ENCODE assay signal across 9 cellular contexts in the genomic region with DNA sequence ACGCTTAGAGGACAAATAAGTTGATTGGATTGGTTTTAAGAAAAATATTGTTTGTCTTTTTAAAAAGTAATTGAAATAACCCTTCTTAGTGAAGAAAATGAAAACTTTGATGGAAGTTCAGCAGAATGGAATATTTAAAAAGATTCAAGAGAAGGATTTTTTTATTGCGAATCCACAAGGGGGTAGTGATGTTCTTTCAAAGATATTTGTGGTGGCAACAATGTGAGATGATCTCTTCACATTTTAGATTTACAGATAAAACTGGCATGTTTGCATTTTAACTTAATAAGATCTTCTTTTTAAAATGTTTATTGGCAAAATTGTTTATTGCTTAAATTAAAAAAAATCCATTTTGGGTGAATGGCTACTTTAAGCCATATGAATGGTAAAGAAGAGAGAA. TPM values are rescaled to one million over a fixed set of nuclear protein-coding genes. Genes with fewer than 3 reads are reported as not detected.
DNase-seq lines count a peak whose midpoint lies in the region; ATAC-seq, FAIRE-seq and TF ChIP-seq lines count a peak whose summit lies in the region.
"Had no signal": no experiment of that assay in that cellular context is flagged by ENCODE, and none has a peak within 500 bp of the region (broad histone marks: within the 10 kb centered on the region; RNA-seq: fewer than 3 reads in every experiment).

No MANE protein-coding gene starts in this region.

- H3K4me3 ChIP-seq in endothelial cell of umbilical vein (replicated peaks in 1 of 3; ENCODE audit: insufficient read depth in 1 of 3, low read depth in 1 of 3, low read length in 3 of 3) (no peak overlapping the region), coronary artery (no peak overlapping the region)

- no peaks in the 10 kb centered on the region for H3K36me3 ChIP-seq in endothelial cell of umbilical vein (ENCODE audit: control insufficient read depth in 2 of 2, extremely low read depth in 1 of 2, insufficient read depth in 2 of 2, low read length in 2 of 2)

- H3K36me3 Mint-ChIP-seq in activated CD8-positive, alpha-beta T cell treated with anti-CD3 and anti-CD28 coated beads for 36 hours (ENCODE audit: low read depth) = peaks cover 7% of the 10 kb centered on the region
- peaks cover 7% of the 10 kb centered on the region for H3K36me3 Mint-ChIP-seq in activated CD8-positive, alpha-beta T cell treated with anti-CD3 and anti-CD28 coated beads, Interleukin-2, amount 10 ng/mL, durations not matched to agents 7 days and 5 days (ENCODE audit: low read depth)

- H4K20me1 ChIP-seq in endothelial cell of umbilical vein (replicated peaks; ENCODE audit: control insufficient read depth, extremely low read depth, insufficient read depth, low read length) = no peaks in the 10 kb centered on the region

- TF ChIP-seq CTCF in activated CD8-positive, alpha-beta T cell treated with anti-CD3 and anti-CD28 coated beads for 36 hours (IDR thresholded peaks at IDR 0.05) = peak; percentile 59
- TF ChIP-seq CTCF in endothelial cell of umbilical vein (IDR thresholded peaks at IDR 0.05; ENCODE audit: extremely low read depth in 1 of 2, insufficient read depth in 1 of 2, low read depth in 1 of 2, low read length in 2 of 2) (peak in 1 of 2 donors; percentile 16), coronary artery (IDR thresholded peaks at IDR 0.05) (no peak)

- peaks cover 39% of the 10 kb centered on the region for H3K4me1 Mint-ChIP-seq in activated CD8-positive, alpha-beta T cell treated with anti-CD3 and anti-CD28 coated beads for 36 hours (ENCODE audit: low read depth)
- H3K4me1 Mint-ChIP-seq in activated CD8-positive, alpha-beta T cell treated with anti-CD3 and anti-CD28 coated beads, Interleukin-2, amount 10 ng/mL, durations not matched to agents 7 days and 5 days (ENCODE audit: low read depth) = peaks cover 6% of the 10 kb centered on the region

- CTCF ChIA-PET in activated CD8-positive, alpha-beta T cell treated with anti-CD3 and anti-CD28 coated beads for 36 hours (lab: Charles Lee) = interaction anchor here (1.7 kb wide), 1 partner anchor 95 kb away, joined by 6 read pairs; no protein-coding TSS in a partner anchor
- CTCF ChIA-PET in activated CD8-positive, alpha-beta T cell treated with anti-CD3 and anti-CD28 coated beads, Interleukin-2, amount 10 ng/mL, durations not matched to agents 7 days and 5 days (lab: Charles Lee) = no interaction called here
- CTCF ChIA-PET in endothelial cell of umbilical vein (lab: Charles Lee) = interaction anchor here (1.2 to 2.8 kb wide), 8 partner anchors 74 to 414 kb away, joined by 3 to 71 read pairs (median 14); a partner anchor contains a TSS

- H3K9me1 ChIP-seq in endothelial cell of umbilical vein (replicated peaks; ENCODE audit: control insufficient read depth, extremely low read depth, insufficient read depth, low read length) = no peaks in the 10 kb centered on the region

- no peak for DNase-seq in activated CD8-positive, alpha-beta T cell treated with anti-CD3 and anti-CD28 coated beads for 36 hours
- no peak for DNase-seq in activated CD8-positive, alpha-beta T cell treated with anti-CD3 and anti-CD28 coated beads, Interleukin-2, amount 10 ng/mL, durations not matched to agents 7 days and 5 days
- peak; percentile 2 for DNase-seq in NCI-H748 treated with DMSO at 0.1 percent for 48 hours (lab: John Stamatoyannopoulos, UW)
- DNase-seq in endothelial cell of umbilical vein (ENCODE audit: low read depth, low spot score) = peak; percentile 71
- DNase-seq in renal cortical epithelial cell (ENCODE audit: low read depth) = peak; percentile 70
- no peak for DNase-seq in coronary artery (ENCODE audit: low spot score)
- no peak for DNase-seq in NCI-H1048 (lab: John Stamatoyannopoulos, UW)

- no peaks in the 10 kb centered on the region for H3K27me3 Mint-ChIP-seq in activated CD8-positive, alpha-beta T cell treated with anti-CD3 and anti-CD28 coated beads for 36 hours
- no peaks in the 10 kb centered on the region for H3K27me3 Mint-ChIP-seq in activated CD8-positive, alpha-beta T cell treated with anti-CD3 and anti-CD28 coated beads, Interleukin-2, amount 10 ng/mL, durations not matched to agents 7 days and 5 days (ENCODE audit: low read depth)

- FAIRE-seq in endothelial cell of umbilical vein (lab: Jason Lieb, UNC) = peak; percentile 62

- H3K4me3 Mint-ChIP-seq in activated CD8-positive, alpha-beta T cell treated with anti-CD3 and anti-CD28 coated beads for 36 hours = no peak overlapping the region
- H3K4me3 Mint-ChIP-seq in activated CD8-positive, alpha-beta T cell treated with anti-CD3 and anti-CD28 coated beads, Interleukin-2, amount 10 ng/mL, durations not matched to agents 7 days and 5 days = no peak overlapping the region
- H3K4me3 Mint-ChIP-seq: T-helper 1 cell treated with Interleukin-12 subunit alpha and Interleukin-12 subunit beta and Interleukin-4 antibody, amounts not matched to agents 30 μg/mL and 1 μg/mL, for 36 hours had no signal

- H3K27ac ChIP-seq in endothelial cell of umbilical vein (ENCODE audit: insufficient read depth, low read depth, low read length) (no peak overlapping the region), coronary artery (no peak overlapping the region)

- no peak overlapping the region for H3K27ac Mint-ChIP-seq in activated CD8-positive, alpha-beta T cell treated with anti-CD3 and anti-CD28 coated beads for 36 hours
- H3K27ac Mint-ChIP-seq in activated CD8-positive, alpha-beta T cell treated with anti-CD3 and anti-CD28 coated beads, Interleukin-2, amount 10 ng/mL, durations not matched to agents 7 days and 5 days = no peak overlapping the region
- H3K27ac Mint-ChIP-seq: T-helper 1 cell treated with Interleukin-12 subunit alpha and Interleukin-12 subunit beta and Interleukin-4 antibody, amounts not matched to agents 30 μg/mL and 1 μg/mL, for 36 hours had no signal

- H3K4me2 ChIP-seq in endothelial cell of umbilical vein (ENCODE audit: insufficient read depth, low read length) = no peak overlapping the region

- no peaks in the 10 kb centered on the region for H3K9me3 Mint-ChIP-seq in activated CD8-positive, alpha-beta T cell treated with anti-CD3 and anti-CD28 coated beads for 36 hours
- H3K9me3 Mint-ChIP-seq in activated CD8-positive, alpha-beta T cell treated with anti-CD3 and anti-CD28 coated beads, Interleukin-2, amount 10 ng/mL, durations not matched to agents 7 days and 5 days (ENCODE audit: insufficient read depth) = no peaks in the 10 kb centered on the region
- H3K9me3 Mint-ChIP-seq: T-helper 1 cell treated with Interleukin-12 subunit alpha and Interleukin-12 subunit beta and Interleukin-4 antibody, amounts not matched to agents 30 μg/mL and 1 μg/mL, for 36 hours had no signal

- no peaks in the 10 kb centered on the region for H3K27me3 ChIP-seq in endothelial cell of umbilical vein (ENCODE audit: control insufficient read depth in 2 of 2, insufficient read depth in 2 of 2, low read length in 2 of 2)

- no TSS peak for BruUV-seq in endothelial cell of umbilical vein (replicated peaks; lab: Mats Ljungman, UMichigan)

- POLR2A ChIA-PET in activated CD8-positive, alpha-beta T cell treated with anti-CD3 and anti-CD28 coated beads for 36 hours (lab: Charles Lee) = interaction anchor here (1.1 kb wide), 1 partner anchor 164 kb away, joined by 3 read pairs; no protein-coding TSS in a partner anchor
- POLR2A ChIA-PET in activated CD8-positive, alpha-beta T cell treated with anti-CD3 and anti-CD28 coated beads, Interleukin-2, amount 10 ng/mL, durations not matched to agents 7 days and 5 days (lab: Charles Lee) = no interaction called here
- POLR2A ChIA-PET in endothelial cell of umbilical vein (lab: Charles Lee) = no interaction called here

- H3K4me1 ChIP-seq in endothelial cell of umbilical vein (ENCODE audit: control insufficient read depth, extremely low read depth, insufficient read depth, low read length) = peaks cover 29% of the 10 kb centered on the region

- H3K79me2 ChIP-seq in endothelial cell of umbilical vein (ENCODE audit: control insufficient read depth, insufficient read depth, low read length) = peaks cover 37% of the 10 kb centered on the region

- intact Hi-C loops in activated CD8-positive, alpha-beta T cell treated with anti-CD3 and anti-CD28 coated beads for 36 hours (cut with micrococcal nuclease) = no loop called here
- intact Hi-C loops in endothelial cell of umbilical vein (cut with micrococcal nuclease) = loop anchor here (1.0 to 10.0 kb wide), 3 partner anchors 424 to 853 kb away; no protein-coding TSS in a partner anchor

- H2AFZ ChIP-seq in endothelial cell of umbilical vein (ENCODE audit: low read depth, low read length) = no peak overlapping the region

- TF ChIP-seq POLR2A in endothelial cell of umbilical vein (IDR thresholded peaks at IDR 0.05; ENCODE audit: low read depth, low read length) = no peak

- H3K9ac ChIP-seq in endothelial cell of umbilical vein (replicated peaks; ENCODE audit: extremely low read depth, insufficient read depth, low read length) = no peak overlapping the region

- dilution Hi-C loops in endothelial cell of umbilical vein (cut with MboI; ENCODE audit: extremely low pct_ligation_motif_present, low sequenced_read_pairs) = no loop called here

- no peak for ATAC-seq in activated CD8-positive, alpha-beta T cell treated with anti-CD3 and anti-CD28 coated beads for 36 hours
- no peak for ATAC-seq in activated CD8-positive, alpha-beta T cell treated with anti-CD3 and anti-CD28 coated beads, Interleukin-2, amount 10 ng/mL, durations not matched to agents 7 days and 5 days
- no peak for ATAC-seq in HG03342 (IDR thresholded peaks at IDR 0.05; ENCODE audit: unreplicated experiment)

- no peaks in the 10 kb centered on the region for H3K9me3 ChIP-seq in endothelial cell of umbilical vein (replicated peaks; ENCODE audit: control insufficient read depth, insufficient read depth, low read length)

TF ChIP-seq in endothelial cell of umbilical vein, 7 proteins besides CTCF, POLR2A, EP300 and RAD21:
- no peak for TF ChIP-seq FOS (IDR thresholded peaks at IDR 0.05; ENCODE audit: borderline replicate concordance, insufficient read depth, low read length)
- peak; percentile 69 for TF ChIP-seq GATA2 (IDR thresholded peaks at IDR 0.05; ENCODE audit: insufficient read depth, insufficient read length, low read depth, low read length)

RNA-seq across cellular contexts. Expression of a gene that starts 8.9 kb away (rescaled TPM):
- 10 to 100 TPM; 67.7 to 70.9 TPM for total RNA-seq in activated CD8-positive, alpha-beta T cell treated with anti-CD3 and anti-CD28 coated beads for 36 hours
- total RNA-seq in activated CD8-positive, alpha-beta T cell treated with anti-CD3 and anti-CD28 coated beads, Interleukin-2, amount 10 ng/mL, durations not matched to agents 7 days and 5 days = 10 to 100 TPM; 43.3 to 46.0 TPM
- total RNA-seq in endothelial cell of umbilical vein (88.1 and 92.7 TPM in 2 replicates), renal cortical epithelial cell (56.4 and 79.3 TPM in 2 replicates)
- polyA plus RNA-seq in endothelial cell of umbilical vein = 36.4 and 50.8 TPM in 2 replicates
- 57.1 and 61.1 TPM in 2 replicates for polyA plus RNA-seq in endothelial cell of umbilical vein (2011; cell fraction: cytosol; rRNA removed)
- 40.9 and 43.2 TPM in 2 replicates for polyA plus RNA-seq in endothelial cell of umbilical vein (2011; cell fraction: nucleus; rRNA removed)
- polyA plus RNA-seq in endothelial cell of umbilical vein (2012) = 82.2 and 93.2 TPM in 2 replicates
- polyA minus RNA-seq in endothelial cell of umbilical vein = 26.3 and 39.4 TPM in 2 replicates
- polyA minus RNA-seq in endothelial cell of umbilical vein (2011; cell fraction: cytosol; rRNA and poly(A)+ RNA removed) = 17.1 TPM
- polyA minus RNA-seq in endothelial cell of umbilical vein (2011; cell fraction: nucleus; rRNA and poly(A)+ RNA removed) = 50.9 and 53.5 TPM in 2 replicates

Comparison
In these comparisons a context has a peak if more than half of its experiments do, and no peak if none do; other contexts are left out.
1. DNase-seq: peak in NCI-H748 treated with DMSO at 0.1 percent for 48 hours (single experiment), endothelial cell of umbilical vein (single experiment) and renal cortical epithelial cell (single experiment); none in activated CD8-positive, alpha-beta T cell treated with anti-CD3 and anti-CD28 coated beads for 36 hours (single experiment), activated CD8-positive, alpha-beta T cell treated with anti-CD3 and anti-CD28 coated beads, Interleukin-2, amount 10 ng/mL, durations not matched to agents 7 days and 5 days (single experiment), coronary artery (single experiment) and NCI-H1048 (single experiment).